In genomic region chr22:24093855-24094254, GRCh38 we compare ENCODE assay signal across 26 cellular contexts.
DNase-seq lines count a peak whose midpoint lies in the region; ATAC-seq and TF ChIP-seq lines count a peak whose summit lies in the region.
"Had no signal": no experiment of that assay in that cellular context is flagged by ENCODE, and none has a peak within 500 bp of the region (broad histone marks: within the 10 kb centered on the region; RNA-seq: fewer than 3 reads in every experiment).

No MANE protein-coding gene starts in this region.

- no peaks in the 10 kb centered on the region for H3K9me3 ChIP-seq in OCI-LY7 (ENCODE audit: low read length)
- no peaks in the 10 kb centered on the region for H3K9me3 ChIP-seq in suprapubic skin
- H3K9me3 ChIP-seq in testis: no peaks in the 10 kb centered on the region
- H3K9me3 ChIP-seq: breast epithelium, lower lobe of right lung had no signal

- no peak overlapping the region for H3K4me2 ChIP-seq in OCI-LY7 (ENCODE audit: low read length)

- BruUV-seq in OCI-LY7 (replicated peaks; lab: Mats Ljungman, UMichigan): no TSS peak

- intact Hi-C loops in OCI-LY7 (cut with micrococcal nuclease; ENCODE audit: unreplicated experiment) (no loop called here), testis (cut with DNase I; ENCODE audit: low total_unique reads) (no loop called here)

- no peaks in the 10 kb centered on the region for H3K9me2 ChIP-seq in OCI-LY7 (ENCODE audit: insufficient read depth, low read length)

- H3K27ac ChIP-seq in OCI-LY7 (ENCODE audit: low read depth, low read length, poor library complexity, severe bottlenecking) (no peak overlapping the region), suprapubic skin (no peak overlapping the region), testis (no peak overlapping the region)
- H3K27ac ChIP-seq: breast epithelium, lower lobe of right lung, SK-N-MC had no signal

- no peak for TF ChIP-seq EP300 in suprapubic skin (IDR thresholded peaks at IDR 0.05)

- no peaks in the 10 kb centered on the region for H3K4me1 ChIP-seq in OCI-LY7 (ENCODE audit: insufficient read depth, low read length, poor library complexity, severe bottlenecking)
- H3K4me1 ChIP-seq in suprapubic skin: no peaks in the 10 kb centered on the region
- H3K4me1 ChIP-seq in testis: no peaks in the 10 kb centered on the region
- H3K4me1 ChIP-seq: breast epithelium, lower lobe of right lung had no signal

- H3K27me3 ChIP-seq in suprapubic skin (no peaks in the 10 kb centered on the region), testis (no peaks in the 10 kb centered on the region)
- H3K27me3 ChIP-seq: breast epithelium had no signal

- DNase-seq in activated T-cell treated with anti-CD3 and anti-CD28 coated beads, Interleukin-2, amount 50 U/mL, for 1 hour: peak; percentile 7
- DNase-seq in activated T-cell treated with anti-CD3 and anti-CD28 coated beads, Interleukin-2, amount 50 U/mL, for 48 hours: no peak
- DNase-seq in OCI-LY7 (ENCODE audit: low spot score) (no peak), fibroblast of the aortic adventitia (ENCODE audit: low read depth) (no peak), suprapubic skin (ENCODE audit: low spot score in 2 of 2) (peak; percentile 43 to 62), testis (no peak)
- no peak for DNase-seq in stimulated activated CD4-positive, alpha-beta T cell treated with anti-CD3 and anti-CD28 coated beads, Interleukin-2, amount 100 ng/mL, for 24 hours
- DNase-seq: activated CD4-positive, alpha-beta T cell treated with anti-CD3 and anti-CD28 coated beads for 1 hour; activated CD8-positive, alpha-beta T cell treated with anti-CD3 and anti-CD28 coated beads for 36 hours; activated naive CD4-positive, alpha-beta T cell; activated T-cell treated with anti-CD3 and anti-CD28 coated beads, Interleukin-2, amount 50 U/mL, for 24 hours; amniotic stem cell; CD4-positive, alpha-beta T cell; effector CD8-positive, alpha-beta T cell; HCEC 1CT; kidney glomerular epithelial cell; lower lobe of right lung; NCI-H146; NCI-H446 treated with DMSO at 0.1 percent for 48 hours; NCI-H82; RPMI8226; stimulated activated naive B cell treated with anti-CD40 and anti-IgM and Interleukin-4, amounts not matched to agents 10 μg/mL and 1 μg/mL and 100 μg/mL, for 72 hours had no signal

- 97% methylated on average over 7 of the region's 7 CpGs for WGBS in suprapubic skin
- 94 to 96% methylated on average over 7 of the region's 7 CpGs for WGBS in testis, 2 donors

- POLR2A ChIA-PET in OCI-LY7 (lab: Charles Lee): no interaction called here

- CTCF ChIA-PET in OCI-LY7 (lab: Charles Lee; ENCODE audit: unreplicated experiment): no interaction called here

- TF ChIP-seq CTCF in OCI-LY7 (conservative IDR thresholded peaks at IDR 0.05; ENCODE audit: low read length) (0 out of 2 replicates have a peak, but pooled peaks have one; percentile 12), fibroblast of the aortic adventitia (IDR thresholded peaks at IDR 0.05; ENCODE audit: insufficient read depth, low read length) (peak; percentile 1), suprapubic skin (IDR thresholded peaks at IDR 0.05) (no peak), testis (IDR thresholded peaks at IDR 0.05) (no peak)

- H3K79me2 ChIP-seq in OCI-LY7 (ENCODE audit: insufficient read depth, low read depth, low read length): no peaks in the 10 kb centered on the region

- H3K36me3 ChIP-seq in OCI-LY7 (ENCODE audit: insufficient read depth, low read length): peaks cover 68% of the 10 kb centered on the region
- H3K36me3 ChIP-seq in suprapubic skin: peaks cover 79% of the 10 kb centered on the region
- no peaks in the 10 kb centered on the region for H3K36me3 ChIP-seq in testis (ENCODE audit: low read depth, missing control alignments)
- H3K36me3 ChIP-seq: breast epithelium had no signal

- H4K20me1 ChIP-seq in OCI-LY7 (ENCODE audit: insufficient read depth, low read length): no peaks in the 10 kb centered on the region; the same call in 1 of the 2 replicates

- no peak overlapping the region for H2AFZ ChIP-seq in OCI-LY7 (ENCODE audit: low read length)

- no peak for TF ChIP-seq POLR2A in suprapubic skin (IDR thresholded peaks at IDR 0.05)
- TF ChIP-seq POLR2A in testis (IDR thresholded peaks at IDR 0.05): no peak

- no peak overlapping the region for H3K4me3 ChIP-seq in OCI-LY7 (ENCODE audit: low read depth, low read length, poor library complexity, severe bottlenecking)
- H3K4me3 ChIP-seq in fibroblast of the aortic adventitia (ENCODE audit: low read depth, low read length): no peak overlapping the region
- no peak overlapping the region for H3K4me3 ChIP-seq in suprapubic skin
- H3K4me3 ChIP-seq in testis: no peak overlapping the region
- H3K4me3 ChIP-seq: breast epithelium, lower lobe of right lung, SK-N-MC had no signal

- no peak for ATAC-seq in GM18517 (IDR thresholded peaks at IDR 0.05; ENCODE audit: unreplicated experiment)
- ATAC-seq: activated CD8-positive, alpha-beta T cell treated with anti-CD3 and anti-CD28 coated beads for 36 hours; lower lobe of right lung; natural killer cell treated with Interleukin-12 subunit alpha and Interleukin-12 subunit beta and Interleukin-15 and Interleukin-18, amount 100 ng/mL, for 72 hours; stimulated activated naive B cell treated with anti-CD40 and anti-IgM and Interleukin-4, amounts not matched to agents 10 μg/mL and 1 μg/mL and 100 μg/mL, for 72 hours had no signal

Comparison
In these comparisons a context has a peak if more than half of its experiments do, and no peak if none do; other contexts are left out.
1. DNase-seq: peak in activated T-cell treated with anti-CD3 and anti-CD28 coated beads, Interleukin-2, amount 50 U/mL, for 1 hour (single experiment) and suprapubic skin (2 of 2); none in activated T-cell treated with anti-CD3 and anti-CD28 coated beads, Interleukin-2, amount 50 U/mL, for 48 hours (0 of 2), OCI-LY7 (single experiment), fibroblast of the aortic adventitia (single experiment), testis (single experiment) and stimulated activated CD4-positive, alpha-beta T cell treated with anti-CD3 and anti-CD28 coated beads, Interleukin-2, amount 100 ng/mL, for 24 hours (0 of 2).
2. CTCF ChIP-seq: peak in OCI-LY7 (single experiment) and fibroblast of the aortic adventitia (single experiment); none in suprapubic skin (0 of 2) and testis (0 of 3).